Comparison of ENCODE assay signal across 10 cellular contexts in genomic region chr4:168766537-168767316, GRCh38.
A peak's percentile ranks its signal among the peaks of the same experiment; 100 is the strongest.
DNase-seq lines count a peak whose midpoint lies in the region; ATAC-seq and TF ChIP-seq lines count a peak whose summit lies in the region.
"Had no signal": no experiment of that assay in that cellular context is flagged by ENCODE, and none has a peak within 500 bp of the region (broad histone marks: within the 10 kb centered on the region; RNA-seq: fewer than 3 reads in every experiment).

No MANE protein-coding gene starts in this region.

- H3K27me3 Mint-ChIP-seq in nephron progenitor cell (ENCODE audit: low read depth, poor library complexity) = peaks cover 2% of the 10 kb centered on the region

- POLR2A ChIA-PET in HEK293T (lab: Yijun Ruan, JAX) = no interaction called here

- H3K27ac ChIP-seq in smooth muscle cell (ENCODE audit: low read depth) = peak overlapping the region; percentile 94
- H3K27ac ChIP-seq: VCaP had no signal

- H3K4me3 ChIP-seq in smooth muscle cell = no peak overlapping the region

- 21% methylated on average over 9 of the region's 9 CpGs for WGBS in smooth muscle cell (ENCODE audit: low lambda C conversion rate)

- H3K27ac Mint-ChIP-seq in nephron progenitor cell = no peak overlapping the region

- peaks cover 52% of the 10 kb centered on the region for H3F3A ChIP-seq in smooth muscle cell (ENCODE audit: low read depth)

- H3K9me3 ChIP-seq in smooth muscle cell (replicated peaks; ENCODE audit: low read depth) = no peaks in the 10 kb centered on the region

- intact Hi-C loops in left ventricle myocardium superior (cut with micrococcal nuclease) = no loop called here

- no peak for TF ChIP-seq CTCF in smooth muscle cell (IDR thresholded peaks at IDR 0.05; ENCODE audit: borderline replicate concordance, insufficient read depth, poor library complexity, severe bottlenecking)
- TF ChIP-seq CTCF in nephron progenitor cell (IDR thresholded peaks at IDR 0.05) = no peak

- H3K36me3 ChIP-seq in smooth muscle cell (ENCODE audit: low read depth) = no peaks in the 10 kb centered on the region

- no peaks in the 10 kb centered on the region for H4K20me1 ChIP-seq in smooth muscle cell (ENCODE audit: low read depth)

- H3K9ac ChIP-seq in smooth muscle cell (ENCODE audit: low read depth) = peak overlapping the region; percentile 13

- no peaks in the 10 kb centered on the region for H3K4me1 ChIP-seq in smooth muscle cell (ENCODE audit: low read depth)

- no peak overlapping the region for H3K4me3 Mint-ChIP-seq in nephron progenitor cell

- ATAC-seq in left ventricle myocardium superior (peak; percentile 42), GM18519 (IDR thresholded peaks at IDR 0.05; ENCODE audit: low FRiP score, unreplicated experiment) (no peak)

- peaks cover 35% of the 10 kb centered on the region for H3K79me2 ChIP-seq in smooth muscle cell (ENCODE audit: low read depth)

- H2AFZ ChIP-seq in smooth muscle cell (ENCODE audit: low read depth) = no peak overlapping the region

- peaks cover 13% of the 10 kb centered on the region for H3K4me1 Mint-ChIP-seq in nephron progenitor cell

- no peaks in the 10 kb centered on the region for H3K27me3 ChIP-seq in smooth muscle cell (ENCODE audit: low read depth)

- DNase-seq in GM04504 (ENCODE audit: low read depth) = peak; percentile 47
- peak; percentile 63 for DNase-seq in astrocyte of the hippocampus (ENCODE audit: low read depth, low spot score)
- DNase-seq in left ventricle myocardium superior = no peak
- DNase-seq in smooth muscle cell (lab: John Stamatoyannopoulos, UW; ENCODE audit: unreplicated experiment) = no peak
- no peak for DNase-seq in nephron progenitor cell
- no peak for DNase-seq in HEK293T (ENCODE audit: extremely low spot score)
- DNase-seq in activated CD4-positive, alpha-beta T cell treated with anti-CD3 and anti-CD28 coated beads for 48 hours = no peak
- DNase-seq: cortex of kidney had no signal

- H3K36me3 Mint-ChIP-seq in nephron progenitor cell (ENCODE audit: low read depth) = peaks cover 46% of the 10 kb centered on the region

- CTCF ChIA-PET in HEK293T (lab: Yijun Ruan, JAX) = interaction anchor here (0.8 kb wide), 1 partner anchor 9 kb away, joined by 3 read pairs; no protein-coding TSS in a partner anchor

- peak overlapping the region; percentile 36 for H3K4me2 ChIP-seq in smooth muscle cell

- no peaks in the 10 kb centered on the region for H3K9me3 Mint-ChIP-seq in nephron progenitor cell

TF ChIP-seq in HEK293T, 16 proteins besides CTCF, POLR2A, EP300 and RAD21:
- no peak for TF ChIP-seq BHLHE40 (IDR thresholded peaks at IDR 0.05; ENCODE audit: borderline replicate concordance)

Comparison
In these comparisons a context has a peak if more than half of its experiments do, and no peak if none do; other contexts are left out.
1. DNase-seq: peak in GM04504 (single experiment) and astrocyte of the hippocampus (single experiment); none in left ventricle myocardium superior (single experiment), smooth muscle cell (single experiment), nephron progenitor cell (single experiment), HEK293T (single experiment) and activated CD4-positive, alpha-beta T cell treated with anti-CD3 and anti-CD28 coated beads for 48 hours (single experiment).